ENCODE assay signal across 1 cellular context in the genomic region with DNA sequence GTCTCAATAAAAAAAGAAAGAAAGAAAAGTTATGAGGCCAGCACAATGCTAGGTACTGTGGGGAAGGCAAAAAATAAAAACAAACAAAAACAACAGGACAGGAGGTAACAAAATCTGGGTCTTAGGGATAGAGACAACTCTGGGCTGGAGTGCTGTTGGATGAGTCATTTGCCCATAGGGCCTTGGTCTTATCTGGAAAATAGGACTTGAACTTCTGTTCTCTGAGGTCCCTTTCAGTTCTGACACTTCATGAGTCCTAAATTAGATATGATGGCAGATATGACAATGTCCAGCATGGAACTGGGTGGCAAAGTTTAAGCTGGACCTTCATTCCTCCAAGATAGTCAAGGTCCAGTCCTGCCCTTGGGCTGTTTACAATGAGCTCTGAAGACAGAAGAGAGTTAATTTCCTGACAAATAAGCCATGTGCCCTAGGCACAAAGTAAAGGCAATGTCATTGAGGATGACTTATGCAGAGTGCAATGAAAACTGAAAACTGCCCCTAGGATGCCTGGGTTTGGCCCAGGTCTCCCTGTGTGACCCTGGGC.
TF ChIP-seq lines count a peak whose summit lies in the region.

No MANE protein-coding gene starts in this region.

TF ChIP-seq in K562, 482 proteins besides CTCF, POLR2A, EP300 and RAD21 (continues in another document):
- TF ChIP-seq ZNF224 (CRISPR knock-in tag; IDR thresholded peaks at IDR 0.05) (no peak), NCOA1 (IDR thresholded peaks at IDR 0.05; ENCODE audit: low read depth) (0 out of 2 replicates have a peak, but pooled peaks have one; percentile 17), HDAC3 (IDR thresholded peaks at IDR 0.05; ENCODE audit: borderline replicate concordance, partially characterized antibody) (no peak), ZNF699 (CRISPR knock-in tag; IDR thresholded peaks at IDR 0.05; ENCODE audit: insufficient replicate concordance) (no peak), MTA3 (IDR thresholded peaks at IDR 0.05; ENCODE audit: borderline replicate concordance) (0 out of 2 replicates have a peak, but pooled peaks have one; percentile 34), GATA2 (CRISPR knock-in tag; IDR thresholded peaks at IDR 0.05) (peak; percentile 69), BCOR (IDR thresholded peaks at IDR 0.05) (0 out of 2 replicates have a peak, but pooled peaks have one; percentile 10), SLC30A9 (CRISPR knock-in tag; IDR thresholded peaks at IDR 0.05) (no peak), MEF2D (tag; conservative IDR thresholded peaks at IDR 0.05; ENCODE audit: low read depth) (peak; percentile 35; the same call in 1 of the 2 replicates), TCFL5 (CRISPR knock-in tag; conservative IDR thresholded peaks at IDR 0.05) (no peak), ARID1B (IDR thresholded peaks at IDR 0.05) (peak; percentile 89), ADNP (tag; IDR thresholded peaks at IDR 0.05) (peak; percentile 78; the same call in 1 of the 2 replicates), ZFX (CRISPR knock-in tag; IDR thresholded peaks at IDR 0.05) (peak; percentile 32; the same call in 1 of the 2 replicates), ARID3A (IDR thresholded peaks at IDR 0.05; ENCODE audit: borderline replicate concordance, low read depth, low read length) (0 out of 2 replicates have a peak, but pooled peaks have one; percentile 55), EHMT2 (IDR thresholded peaks at IDR 0.05) (peak; percentile 71; the same call in 1 of the 2 replicates), LEF1 (IDR thresholded peaks at IDR 0.05) (peak; percentile 65), FOSL1 (tag; conservative IDR thresholded peaks at IDR 0.05) (peak; percentile 93), ZBTB7A (IDR thresholded peaks at IDR 0.05; ENCODE audit: borderline replicate concordance, control insufficient read depth, low read depth, low read length) (no peak), RCOR1 (IDR thresholded peaks at IDR 0.05; ENCODE audit: borderline replicate concordance in 1 of 2, low read depth in 2 of 2, low read length in 2 of 2) (peak in 1 of 2 experiments; percentile 64; a peak in 2 of 4 replicates), FOS (IDR thresholded peaks at IDR 0.05; ENCODE audit: extremely low read depth, insufficient read length) (peak; percentile 55), HDAC1 (IDR thresholded peaks at IDR 0.05) (peak in 1 of 2 experiments; percentile 41; a peak in 2 of 4 replicates), PTTG1 (tag; IDR thresholded peaks at IDR 0.05; ENCODE audit: low read depth) (no peak), CBFA2T3 (IDR thresholded peaks at IDR 0.05) (peak; percentile 70), DLX4 (CRISPR knock-in tag; IDR thresholded peaks at IDR 0.05) (no peak), CTBP1 (IDR thresholded peaks at IDR 0.05; ENCODE audit: borderline replicate concordance) (0 out of 2 replicates have a peak, but pooled peaks have one; percentile 21), RHOXF2B (CRISPR knock-in tag; conservative IDR thresholded peaks at IDR 0.05) (no peak), NEUROD1 (IDR thresholded peaks at IDR 0.05; ENCODE audit: borderline replicate concordance, low read depth, low read length, partially characterized antibody) (peak; percentile 42), MTA1 (IDR thresholded peaks at IDR 0.05; ENCODE audit: borderline replicate concordance) (peak; percentile 75; the same call in 1 of the 2 replicates), XRCC4 (IDR thresholded peaks at IDR 0.05; ENCODE audit: extremely low read depth, insufficient read depth, insufficient read length) (no peak), MEF2A (IDR thresholded peaks at IDR 0.05; ENCODE audit: control insufficient read depth, low read depth, low read length) (peak; percentile 67; the same call in 1 of the 2 replicates), NRF1 (conservative IDR thresholded peaks at IDR 0.05 in 1 of 2, IDR thresholded peaks at IDR 0.05 in 1 of 2) (0 out of 4 replicates have a peak, but pooled peaks of 1 of the 2 experiments have one; percentile 9), HDAC8 (tag; IDR thresholded peaks at IDR 0.05) (no peak), SMARCE1 (IDR thresholded peaks at IDR 0.05) (peak; percentile 94), E2F1 (CRISPR knock-in tag; IDR thresholded peaks at IDR 0.05) (no peak), CREM (IDR thresholded peaks at IDR 0.05; ENCODE audit: low read depth) (peak; percentile 53), CBX3 (IDR thresholded peaks at IDR 0.05; ENCODE audit: borderline replicate concordance in 1 of 2, low read length in 2 of 2) (peak in 1 of 2 experiments; percentile 29; a peak in 1 of 3 replicates), ZBTB8A (IDR thresholded peaks at IDR 0.05; ENCODE audit: partially characterized antibody) (no peak), TAL1 (IDR thresholded peaks at IDR 0.05) (peak; percentile 46)
- TF ChIP-seq, protein P1, sequence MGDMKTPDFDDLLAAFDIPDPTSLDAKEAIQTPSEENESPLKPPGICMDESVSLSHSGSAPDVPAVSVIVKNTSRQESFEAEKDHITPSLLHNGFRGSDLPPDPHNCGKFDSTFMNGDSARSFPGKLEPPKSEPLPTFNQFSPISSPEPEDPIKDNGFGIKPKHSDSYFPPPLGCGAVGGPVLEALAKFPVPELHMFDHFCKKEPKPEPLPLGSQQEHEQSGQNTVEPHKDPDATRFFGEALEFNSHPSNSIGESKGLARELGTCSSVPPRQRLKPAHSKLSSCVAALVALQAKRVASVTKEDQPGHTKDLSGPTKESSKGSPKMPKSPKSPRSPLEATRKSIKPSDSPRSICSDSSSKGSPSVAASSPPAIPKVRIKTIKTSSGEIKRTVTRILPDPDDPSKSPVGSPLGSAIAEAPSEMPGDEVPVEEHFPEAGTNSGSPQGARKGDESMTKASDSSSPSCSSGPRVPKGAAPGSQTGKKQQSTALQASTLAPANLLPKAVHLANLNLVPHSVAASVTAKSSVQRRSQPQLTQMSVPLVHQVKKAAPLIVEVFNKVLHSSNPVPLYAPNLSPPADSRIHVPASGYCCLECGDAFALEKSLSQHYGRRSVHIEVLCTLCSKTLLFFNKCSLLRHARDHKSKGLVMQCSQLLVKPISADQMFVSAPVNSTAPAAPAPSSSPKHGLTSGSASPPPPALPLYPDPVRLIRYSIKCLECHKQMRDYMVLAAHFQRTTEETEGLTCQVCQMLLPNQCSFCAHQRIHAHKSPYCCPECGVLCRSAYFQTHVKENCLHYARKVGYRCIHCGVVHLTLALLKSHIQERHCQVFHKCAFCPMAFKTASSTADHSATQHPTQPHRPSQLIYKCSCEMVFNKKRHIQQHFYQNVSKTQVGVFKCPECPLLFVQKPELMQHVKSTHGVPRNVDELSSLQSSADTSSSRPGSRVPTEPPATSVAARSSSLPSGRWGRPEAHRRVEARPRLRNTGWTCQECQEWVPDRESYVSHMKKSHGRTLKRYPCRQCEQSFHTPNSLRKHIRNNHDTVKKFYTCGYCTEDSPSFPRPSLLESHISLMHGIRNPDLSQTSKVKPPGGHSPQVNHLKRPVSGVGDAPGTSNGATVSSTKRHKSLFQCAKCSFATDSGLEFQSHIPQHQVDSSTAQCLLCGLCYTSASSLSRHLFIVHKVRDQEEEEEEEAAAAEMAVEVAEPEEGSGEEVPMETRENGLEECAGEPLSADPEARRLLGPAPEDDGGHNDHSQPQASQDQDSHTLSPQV (IDR thresholded peaks at IDR 0.05), result peak; percentile 69; the same call in 1 of the 2 replicates
- TF ChIP-seq, protein P2, sequence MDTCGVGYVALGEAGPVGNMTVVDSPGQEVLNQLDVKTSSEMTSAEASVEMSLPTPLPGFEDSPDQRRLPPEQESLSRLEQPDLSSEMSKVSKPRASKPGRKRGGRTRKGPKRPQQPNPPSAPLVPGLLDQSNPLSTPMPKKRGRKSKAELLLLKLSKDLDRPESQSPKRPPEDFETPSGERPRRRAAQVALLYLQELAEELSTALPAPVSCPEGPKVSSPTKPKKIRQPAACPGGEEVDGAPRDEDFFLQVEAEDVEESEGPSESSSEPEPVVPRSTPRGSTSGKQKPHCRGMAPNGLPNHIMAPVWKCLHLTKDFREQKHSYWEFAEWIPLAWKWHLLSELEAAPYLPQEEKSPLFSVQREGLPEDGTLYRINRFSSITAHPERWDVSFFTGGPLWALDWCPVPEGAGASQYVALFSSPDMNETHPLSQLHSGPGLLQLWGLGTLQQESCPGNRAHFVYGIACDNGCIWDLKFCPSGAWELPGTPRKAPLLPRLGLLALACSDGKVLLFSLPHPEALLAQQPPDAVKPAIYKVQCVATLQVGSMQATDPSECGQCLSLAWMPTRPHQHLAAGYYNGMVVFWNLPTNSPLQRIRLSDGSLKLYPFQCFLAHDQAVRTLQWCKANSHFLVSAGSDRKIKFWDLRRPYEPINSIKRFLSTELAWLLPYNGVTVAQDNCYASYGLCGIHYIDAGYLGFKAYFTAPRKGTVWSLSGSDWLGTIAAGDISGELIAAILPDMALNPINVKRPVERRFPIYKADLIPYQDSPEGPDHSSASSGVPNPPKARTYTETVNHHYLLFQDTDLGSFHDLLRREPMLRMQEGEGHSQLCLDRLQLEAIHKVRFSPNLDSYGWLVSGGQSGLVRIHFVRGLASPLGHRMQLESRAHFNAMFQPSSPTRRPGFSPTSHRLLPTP (IDR thresholded peaks at IDR 0.05; ENCODE audit: borderline replicate concordance, extremely low read depth, insufficient read length), result no peak
- TF ChIP-seq, protein P3, sequence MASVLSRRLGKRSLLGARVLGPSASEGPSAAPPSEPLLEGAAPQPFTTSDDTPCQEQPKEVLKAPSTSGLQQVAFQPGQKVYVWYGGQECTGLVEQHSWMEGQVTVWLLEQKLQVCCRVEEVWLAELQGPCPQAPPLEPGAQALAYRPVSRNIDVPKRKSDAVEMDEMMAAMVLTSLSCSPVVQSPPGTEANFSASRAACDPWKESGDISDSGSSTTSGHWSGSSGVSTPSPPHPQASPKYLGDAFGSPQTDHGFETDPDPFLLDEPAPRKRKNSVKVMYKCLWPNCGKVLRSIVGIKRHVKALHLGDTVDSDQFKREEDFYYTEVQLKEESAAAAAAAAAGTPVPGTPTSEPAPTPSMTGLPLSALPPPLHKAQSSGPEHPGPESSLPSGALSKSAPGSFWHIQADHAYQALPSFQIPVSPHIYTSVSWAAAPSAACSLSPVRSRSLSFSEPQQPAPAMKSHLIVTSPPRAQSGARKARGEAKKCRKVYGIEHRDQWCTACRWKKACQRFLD (CRISPR knock-in tag; IDR thresholded peaks at IDR 0.05), result 0 out of 2 replicates have a peak, but pooled peaks have one; percentile 18
- TF ChIP-seq, protein P4, sequence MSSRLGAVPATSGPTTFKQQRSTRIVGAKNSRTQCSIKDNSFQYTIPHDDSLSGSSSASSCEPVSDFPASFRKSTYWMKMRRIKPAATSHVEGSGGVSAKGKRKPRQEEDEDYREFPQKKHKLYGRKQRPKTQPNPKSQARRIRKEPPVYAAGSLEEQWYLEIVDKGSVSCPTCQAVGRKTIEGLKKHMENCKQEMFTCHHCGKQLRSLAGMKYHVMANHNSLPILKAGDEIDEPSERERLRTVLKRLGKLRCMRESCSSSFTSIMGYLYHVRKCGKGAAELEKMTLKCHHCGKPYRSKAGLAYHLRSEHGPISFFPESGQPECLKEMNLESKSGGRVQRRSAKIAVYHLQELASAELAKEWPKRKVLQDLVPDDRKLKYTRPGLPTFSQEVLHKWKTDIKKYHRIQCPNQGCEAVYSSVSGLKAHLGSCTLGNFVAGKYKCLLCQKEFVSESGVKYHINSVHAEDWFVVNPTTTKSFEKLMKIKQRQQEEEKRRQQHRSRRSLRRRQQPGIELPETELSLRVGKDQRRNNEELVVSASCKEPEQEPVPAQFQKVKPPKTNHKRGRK (tag; IDR thresholded peaks at IDR 0.05), result no peak
- TF ChIP-seq, protein P5, sequence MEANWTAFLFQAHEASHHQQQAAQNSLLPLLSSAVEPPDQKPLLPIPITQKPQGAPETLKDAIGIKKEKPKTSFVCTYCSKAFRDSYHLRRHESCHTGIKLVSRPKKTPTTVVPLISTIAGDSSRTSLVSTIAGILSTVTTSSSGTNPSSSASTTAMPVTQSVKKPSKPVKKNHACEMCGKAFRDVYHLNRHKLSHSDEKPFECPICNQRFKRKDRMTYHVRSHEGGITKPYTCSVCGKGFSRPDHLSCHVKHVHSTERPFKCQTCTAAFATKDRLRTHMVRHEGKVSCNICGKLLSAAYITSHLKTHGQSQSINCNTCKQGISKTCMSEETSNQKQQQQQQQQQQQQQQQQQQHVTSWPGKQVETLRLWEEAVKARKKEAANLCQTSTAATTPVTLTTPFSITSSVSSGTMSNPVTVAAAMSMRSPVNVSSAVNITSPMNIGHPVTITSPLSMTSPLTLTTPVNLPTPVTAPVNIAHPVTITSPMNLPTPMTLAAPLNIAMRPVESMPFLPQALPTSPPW (CRISPR knock-in tag; IDR thresholded peaks at IDR 0.05), result peak; percentile 27
- TF ChIP-seq, protein P6, sequence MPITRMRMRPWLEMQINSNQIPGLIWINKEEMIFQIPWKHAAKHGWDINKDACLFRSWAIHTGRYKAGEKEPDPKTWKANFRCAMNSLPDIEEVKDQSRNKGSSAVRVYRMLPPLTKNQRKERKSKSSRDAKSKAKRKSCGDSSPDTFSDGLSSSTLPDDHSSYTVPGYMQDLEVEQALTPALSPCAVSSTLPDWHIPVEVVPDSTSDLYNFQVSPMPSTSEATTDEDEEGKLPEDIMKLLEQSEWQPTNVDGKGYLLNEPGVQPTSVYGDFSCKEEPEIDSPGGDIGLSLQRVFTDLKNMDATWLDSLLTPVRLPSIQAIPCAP (CRISPR knock-in tag; IDR thresholded peaks at IDR 0.05; ENCODE audit: borderline replicate concordance), result 0 out of 2 replicates have a peak, but pooled peaks have one; percentile 21
